8 cellular contexts compared by ENCODE assay signal in genomic region chr6:125191916-125192609, GRCh38. TPM values are rescaled to one million over a fixed set of nuclear protein-coding genes. Genes with fewer than 3 reads are reported as not detected.
DNase-seq lines count a peak whose midpoint lies in the region; ATAC-seq and TF ChIP-seq lines count a peak whose summit lies in the region.

No MANE protein-coding gene starts in this region.

- no peak overlapping the region for H3K27ac Mint-ChIP-seq in effector memory CD8-positive, alpha-beta T cell

- ATAC-seq in GM18867 (IDR thresholded peaks at IDR 0.05; ENCODE audit: unreplicated experiment) (peak; percentile 93), HG03060 (IDR thresholded peaks at IDR 0.05; ENCODE audit: low read depth, unreplicated experiment) (peak; percentile 96)
- peak; percentile 67 for ATAC-seq in effector memory CD8-positive, alpha-beta T cell (replicated peaks)

- H3K36me3 Mint-ChIP-seq in effector memory CD8-positive, alpha-beta T cell (ENCODE audit: insufficient read depth): no peaks in the 10 kb centered on the region

- no peaks in the 10 kb centered on the region for H3K4me1 Mint-ChIP-seq in effector memory CD8-positive, alpha-beta T cell (ENCODE audit: low read depth in 2 of 2)

- no peak overlapping the region for H3K4me3 Mint-ChIP-seq in effector memory CD8-positive, alpha-beta T cell

- H3K27me3 ChIP-seq in BE2C: peaks cover 4% of the 10 kb centered on the region; the same call in 1 of the 2 replicates

- H3K9me3 ChIP-seq in BE2C: no peaks in the 10 kb centered on the region

- no peaks in the 10 kb centered on the region for H3K36me3 ChIP-seq in BE2C

- peaks cover 9 to 17% of the 10 kb centered on the region in 2 donors for H3K27me3 Mint-ChIP-seq in effector memory CD8-positive, alpha-beta T cell

- peak; percentile 63 for DNase-seq in BE2C
- peak; percentile 40 for DNase-seq in NCI-H2171 treated with DMSO at 0.1 percent for 48 hours (lab: John Stamatoyannopoulos, UW)
- peak; percentile 74 for DNase-seq in activated CD4-positive, alpha-beta T cell treated with anti-CD3 and anti-CD28 coated beads for 48 hours
- peak; percentile 14 to 31 (median 17) for DNase-seq in effector memory CD8-positive, alpha-beta T cell
- DNase-seq in midbrain (lab: John Stamatoyannopoulos, UW): peak; percentile 16
- DNase-seq in stimulated activated naive CD4-positive, alpha-beta T cell treated with Interleukin-2 at 50 U/mL for 16 hours (lab: John Stamatoyannopoulos, UW): peak; percentile 32

- peak; percentile 85 for TF ChIP-seq CTCF in BE2C (IDR thresholded peaks at IDR 0.05; ENCODE audit: low read depth, low read length)

- no peaks in the 10 kb centered on the region for H3K4me1 ChIP-seq in BE2C

- no peaks in the 10 kb centered on the region for H3K9me3 Mint-ChIP-seq in effector memory CD8-positive, alpha-beta T cell

- no peak overlapping the region for H3K4me3 ChIP-seq in BE2C (ENCODE audit: low read depth, low read length)

RNA-seq across cellular contexts. Expression of gene TPD52L1, which starts 38.5 kb away (rescaled TPM):
- polyA plus RNA-seq in BE2C (2012; ENCODE audit: insufficient read depth, insufficient read length, low read depth): not detected

Comparison
In these comparisons a context has a peak if more than half of its experiments do, and no peak if none do; other contexts are left out.
1. DNase-seq: peak in every context shown above with its lines; median percentile 74 in activated CD4-positive, alpha-beta T cell treated with anti-CD3 and anti-CD28 coated beads for 48 hours; 63 in BE2C; 40 in NCI-H2171 treated with DMSO at 0.1 percent for 48 hours; 32 in stimulated activated naive CD4-positive, alpha-beta T cell treated with Interleukin-2 at 50 U/mL for 16 hours; 17 in effector memory CD8-positive, alpha-beta T cell; 16 in midbrain.